Comparison of ENCODE assay signal across 8 cellular contexts in genomic region chr14:35809597-35809996, GRCh38. TPM values are rescaled to one million over a fixed set of nuclear protein-coding genes. Genes with fewer than 3 reads are reported as not detected.
A peak's percentile ranks its signal among the peaks of the same experiment; 100 is the strongest.
DNase-seq lines count a peak whose midpoint lies in the region; ATAC-seq and TF ChIP-seq lines count a peak whose summit lies in the region.

No MANE protein-coding gene starts in this region.

- H3K36me3 ChIP-seq in A673 (ENCODE audit: insufficient read depth, low read length, poor library complexity, severe bottlenecking): no peaks in the 10 kb centered on the region
- H3K36me3 ChIP-seq in HUES64 (ENCODE audit: insufficient read depth, low read length): no peaks in the 10 kb centered on the region
- H3K36me3 ChIP-seq in breast epithelium: no peaks in the 10 kb centered on the region

- H3K9me3 ChIP-seq in A673 (ENCODE audit: low read depth, low read length, poor library complexity, severe bottlenecking): no peaks in the 10 kb centered on the region
- H3K9me3 ChIP-seq in HUES64 (ENCODE audit: insufficient read depth, low read depth, low read length): no peaks in the 10 kb centered on the region
- H3K9me3 ChIP-seq in breast epithelium: no peaks in the 10 kb centered on the region

- H3K27ac Mint-ChIP-seq in natural killer cell: peak overlapping the region; percentile 90 to 99

- H3K27me3 Mint-ChIP-seq in natural killer cell (ENCODE audit: low read depth in 2 of 2): no peaks in the 10 kb centered on the region

- intact Hi-C loops in A673 (cut with micrococcal nuclease; ENCODE audit: unreplicated experiment): loop anchor here (5.0 kb wide), 1 partner anchor 112 kb away; no protein-coding TSS in a partner anchor
- intact Hi-C loops in breast epithelium (cut with DNase I; ENCODE audit: low total_unique reads): no loop called here
- intact Hi-C loops in natural killer cell (cut with micrococcal nuclease): loop anchor here (1.0 to 10.0 kb wide), 2 partner anchors 17 to 395 kb away; partner anchors contain the start of gene BRMS1L

- no peak for TF ChIP-seq CTCF in A673 (conservative IDR thresholded peaks at IDR 0.05; ENCODE audit: low read depth, low read length)
- no peak for TF ChIP-seq CTCF in breast epithelium (IDR thresholded peaks at IDR 0.05)
- no peak for TF ChIP-seq CTCF in natural killer cell (IDR thresholded peaks at IDR 0.05)

- no peak overlapping the region for H3K9ac ChIP-seq in HUES64 (ENCODE audit: low read depth, low read length)

- H3K27me3 ChIP-seq in A673 (replicated peaks; ENCODE audit: insufficient read depth, low read depth, low read length, poor library complexity): no peaks in the 10 kb centered on the region
- H3K27me3 ChIP-seq in HUES64 (ENCODE audit: insufficient read depth, low read length): no peaks in the 10 kb centered on the region
- H3K27me3 ChIP-seq in breast epithelium: no peaks in the 10 kb centered on the region

- H3K4me3 ChIP-seq in A673 (ENCODE audit: low read depth, low read length, poor library complexity, severe bottlenecking) (peak overlapping the region; percentile 93), HUES64 (ENCODE audit: low read length) (peak overlapping the region; percentile 96), breast epithelium (peak overlapping the region; percentile 68 to 78 (median 78))

- peaks cover 31 to 33% of the 10 kb centered on the region in 2 donors for H3K4me1 Mint-ChIP-seq in natural killer cell

- TF ChIP-seq POLR2A in breast epithelium (IDR thresholded peaks at IDR 0.05) (no peak), erythroblast (IDR thresholded peaks at IDR 0.05; ENCODE audit: low read length) (no peak)

- CTCF ChIA-PET in A673 (lab: Charles Lee): interaction anchor here (1.4 kb wide), 2 partner anchors 9 to 12 kb away, joined by 3 to 8 read pairs; no protein-coding TSS in a partner anchor

- 80% methylated on average over 1 of the region's 2 CpGs for WGBS in HUES64

- H3K4me3 Mint-ChIP-seq in natural killer cell: peak overlapping the region; percentile 99

- no peak for DNase-seq in A673 (ENCODE audit: low spot score)
- no peak for DNase-seq in breast epithelium (ENCODE audit: low spot score in 2 of 2)
- DNase-seq in natural killer cell: no peak
- no peak for DNase-seq in erythroblast (lab: John Stamatoyannopoulos, UW)
- no peak for DNase-seq in NCI-H1092 treated with DMSO at 0.1 percent for 48 hours (lab: John Stamatoyannopoulos, UW)

- H3K4me1 ChIP-seq in A673 (ENCODE audit: insufficient read depth, low read length, poor library complexity, severe bottlenecking): peaks cover 12% of the 10 kb centered on the region
- H3K4me1 ChIP-seq in HUES64 (ENCODE audit: insufficient read depth, low read length): peaks cover 15% of the 10 kb centered on the region
- no peaks in the 10 kb centered on the region for H3K4me1 ChIP-seq in breast epithelium

- H3K36me3 Mint-ChIP-seq in natural killer cell: no peaks in the 10 kb centered on the region

- no TSS peak for BruUV-seq in A673 (replicated peaks; lab: Mats Ljungman, UMichigan)

- ATAC-seq in natural killer cell (no peak), GM18858 (IDR thresholded peaks at IDR 0.05; ENCODE audit: unreplicated experiment) (no peak), HG02970 (IDR thresholded peaks at IDR 0.05; ENCODE audit: low FRiP score, unreplicated experiment) (no peak)

- H3K9me3 Mint-ChIP-seq in natural killer cell: no peaks in the 10 kb centered on the region

- H3K27ac ChIP-seq in A673 (ENCODE audit: low read depth, low read length, poor library complexity, severe bottlenecking): no peak overlapping the region
- no peak overlapping the region for H3K27ac ChIP-seq in HUES64 (ENCODE audit: low read depth, low read length)
- peak overlapping the region; percentile 92 to 94 for H3K27ac ChIP-seq in breast epithelium

- POLR2A ChIA-PET in A673 (lab: Charles Lee; ENCODE audit: low non-redundant PET): interaction anchor here (0.6 kb wide), 1 partner anchor 26 kb away, joined by 3 read pairs; no protein-coding TSS in a partner anchor

RNA-seq across cellular contexts. Expression of gene RALGAPA1, which starts 0.5 kb away (rescaled TPM):
- total RNA-seq in A673 (2021) (42.4 and 43.5 TPM in 2 replicates), breast epithelium (100 to 1,000 TPM in 2 of 3 donors, 10 to 100 TPM in 1; 52.2 to 136 (median 103) TPM), natural killer cell (100 to 1,000 TPM in 1 of 3 donors, 10 to 100 TPM in 2; 66.5 to 101 (median 90.7) TPM)
- 12.3 TPM for polyA plus RNA-seq in HUES64 (2013, experiment 1 of 2)
- polyA plus RNA-seq in HUES64 (2013, experiment 2 of 2): 10.8 TPM

RNA-seq across cellular contexts. Expression of gene BRMS1L, which starts 16.5 kb away (rescaled TPM):
- total RNA-seq in A673 (2021) (14.4 and 14.6 TPM in 2 replicates), breast epithelium (1 to 10 TPM; 5.9 to 9.1 (median 7.5) TPM), natural killer cell (1 to 10 TPM; 5.1 to 9.4 (median 6.3) TPM)
- 12.9 TPM for polyA plus RNA-seq in HUES64 (2013, experiment 1 of 2)
- polyA plus RNA-seq in HUES64 (2013, experiment 2 of 2): 14.1 TPM

Comparison
In these comparisons a context has a peak if more than half of its experiments do, and no peak if none do; other contexts are left out.
1. H3K27ac ChIP-seq: peak in breast epithelium (2 of 2); none in A673 (single experiment) and HUES64 (single experiment).
2. Peak in every context shown above with its lines, with median percentiles within 50 percentile points of each other: H3K4me3 ChIP-seq.